In genomic region chr14:93013368-93013719, GRCh38 we compare ENCODE assay signal across 9 cellular contexts.
DNase-seq lines count a peak whose midpoint lies in the region; ATAC-seq lines count a peak whose summit lies in the region.
"Had no signal": no experiment of that assay in that cellular context is flagged by ENCODE, and none has a peak within 500 bp of the region (broad histone marks: within the 10 kb centered on the region; RNA-seq: fewer than 3 reads in every experiment).

No MANE protein-coding gene starts in this region.

- H3K27ac Mint-ChIP-seq in activated CD8-positive, alpha-beta T cell treated with anti-CD3 and anti-CD28 coated beads, Interleukin-2, amount 10 ng/mL, durations not matched to agents 7 days and 5 days, result peak overlapping the region; percentile 71

- no peak overlapping the region for H3K4me3 ChIP-seq in BLaER1 treated with 17β-estradiol and CSF1 and Interleukin-3, amounts not matched to agents 10 nM and 100 nM
- no peak overlapping the region for H3K4me3 ChIP-seq in muscle layer of colon (ENCODE audit: low read depth in 1 of 2, low read length in 2 of 2)

- H4K20me1 ChIP-seq in BLaER1 treated with 17β-estradiol and CSF1 and Interleukin-3, amounts not matched to agents 10 nM and 100 nM, result peaks cover 5 to 100% (median 93%) of the 10 kb centered on the region in 11 experiments; a peak in 21 of 22 replicates

- H3K27me3 ChIP-seq in BLaER1 treated with 17β-estradiol and CSF1 and Interleukin-3, amounts not matched to agents 10 nM and 100 nM, result no peaks in the 10 kb centered on the region
- H3K27me3 ChIP-seq in muscle layer of colon (ENCODE audit: control insufficient read depth in 1 of 2, insufficient read depth in 2 of 2, low read length in 2 of 2), result no peaks in the 10 kb centered on the region

- POLR2A ChIA-PET in activated CD8-positive, alpha-beta T cell treated with anti-CD3 and anti-CD28 coated beads, Interleukin-2, amount 10 ng/mL, durations not matched to agents 7 days and 5 days (lab: Charles Lee), result no interaction called here

- H3K4me2 ChIP-seq in BLaER1 treated with 17β-estradiol and CSF1 and Interleukin-3, amounts not matched to agents 10 nM and 100 nM, result peak overlapping the region; percentile 83 to 97 (median 92)

- peaks cover 4% of the 10 kb centered on the region for H3K36me3 Mint-ChIP-seq in activated CD8-positive, alpha-beta T cell treated with anti-CD3 and anti-CD28 coated beads, Interleukin-2, amount 10 ng/mL, durations not matched to agents 7 days and 5 days (ENCODE audit: low read depth)

- H3K9me3 ChIP-seq in BLaER1 treated with 17β-estradiol and CSF1 and Interleukin-3, amounts not matched to agents 10 nM and 100 nM (replicated peaks in 1 of 11), result no peaks in the 10 kb centered on the region
- no peaks in the 10 kb centered on the region for H3K9me3 ChIP-seq in muscle layer of colon (ENCODE audit: low read length)

- H3K9ac ChIP-seq in BLaER1 treated with 17β-estradiol and CSF1 and Interleukin-3, amounts not matched to agents 10 nM and 100 nM, result peak overlapping the region in 9 of 11 experiments; percentile 14 to 56 (median 37); a peak in 10 of 22 replicates
- no peak overlapping the region for H3K9ac ChIP-seq in muscle layer of colon (ENCODE audit: low read length)
- H3K9ac ChIP-seq: parathyroid adenoma had no signal

- peak overlapping the region in 7 of 11 experiments; percentile 9 to 59 (median 30); a peak in 8 of 22 replicates for H3K27ac ChIP-seq in BLaER1 treated with 17β-estradiol and CSF1 and Interleukin-3, amounts not matched to agents 10 nM and 100 nM
- H3K27ac ChIP-seq in muscle layer of colon (ENCODE audit: low read depth, low read length), result peak overlapping the region; percentile 19

- peak; percentile 39 for ATAC-seq in GM21423 (IDR thresholded peaks at IDR 0.05; ENCODE audit: unreplicated experiment)
- peak; percentile 37 for ATAC-seq in activated CD8-positive, alpha-beta T cell treated with anti-CD3 and anti-CD28 coated beads, Interleukin-2, amount 10 ng/mL, durations not matched to agents 7 days and 5 days
- ATAC-seq in GM21390 (IDR thresholded peaks at IDR 0.05; ENCODE audit: unreplicated experiment), result no peak

- peaks cover 20% of the 10 kb centered on the region for H3K4me1 Mint-ChIP-seq in activated CD8-positive, alpha-beta T cell treated with anti-CD3 and anti-CD28 coated beads, Interleukin-2, amount 10 ng/mL, durations not matched to agents 7 days and 5 days (ENCODE audit: low read depth)

- DNase-seq in activated CD8-positive, alpha-beta T cell treated with anti-CD3 and anti-CD28 coated beads, Interleukin-2, amount 10 ng/mL, durations not matched to agents 7 days and 5 days, result no peak
- DNase-seq in stimulated activated naive CD4-positive, alpha-beta T cell treated with Interleukin-2 at 50 U/mL for 16 hours (lab: John Stamatoyannopoulos, UW), result no peak
- no peak for DNase-seq in DMS53 treated with DMSO at 0.1 percent for 48 hours (lab: John Stamatoyannopoulos, UW; ENCODE audit: unreplicated experiment)
- no peak for DNase-seq in activated CD4-positive, alpha-beta T cell treated with anti-CD3 and anti-CD28 coated beads for 1 hour

- H3K9me3 Mint-ChIP-seq in activated CD8-positive, alpha-beta T cell treated with anti-CD3 and anti-CD28 coated beads, Interleukin-2, amount 10 ng/mL, durations not matched to agents 7 days and 5 days (ENCODE audit: insufficient read depth), result no peaks in the 10 kb centered on the region

- peaks cover 0 to 33% (median 4%) of the 10 kb centered on the region in 11 experiments; a peak in 10 of 22 replicates for H3K36me3 ChIP-seq in BLaER1 treated with 17β-estradiol and CSF1 and Interleukin-3, amounts not matched to agents 10 nM and 100 nM
- H3K36me3 ChIP-seq in muscle layer of colon (ENCODE audit: insufficient read depth, low read length), result peaks cover 11% of the 10 kb centered on the region

- no peak overlapping the region for H3K4me3 Mint-ChIP-seq in activated CD8-positive, alpha-beta T cell treated with anti-CD3 and anti-CD28 coated beads, Interleukin-2, amount 10 ng/mL, durations not matched to agents 7 days and 5 days

- peaks cover 80 to 100% (median 100%) of the 10 kb centered on the region in 10 experiments for H3K4me1 ChIP-seq in BLaER1 treated with 17β-estradiol and CSF1 and Interleukin-3, amounts not matched to agents 10 nM and 100 nM
- H3K4me1 ChIP-seq in muscle layer of colon (ENCODE audit: insufficient read depth, low read length), result peaks cover 62% of the 10 kb centered on the region

- CTCF ChIA-PET in activated CD8-positive, alpha-beta T cell treated with anti-CD3 and anti-CD28 coated beads, Interleukin-2, amount 10 ng/mL, durations not matched to agents 7 days and 5 days (lab: Charles Lee), result no interaction called here

- no peaks in the 10 kb centered on the region for H3K27me3 Mint-ChIP-seq in activated CD8-positive, alpha-beta T cell treated with anti-CD3 and anti-CD28 coated beads, Interleukin-2, amount 10 ng/mL, durations not matched to agents 7 days and 5 days (ENCODE audit: low read depth)
